In genomic region chr2:134257516-134257915, GRCh38 we compare ENCODE assay signal across 15 cellular contexts. TPM values are rescaled to one million over a fixed set of nuclear protein-coding genes. Genes with fewer than 3 reads are reported as not detected.
DNase-seq lines count a peak whose midpoint lies in the region; ATAC-seq, FAIRE-seq and TF ChIP-seq lines count a peak whose summit lies in the region.
"Had no signal": no experiment of that assay in that cellular context is flagged by ENCODE, and none has a peak within 500 bp of the region (broad histone marks: within the 10 kb centered on the region; RNA-seq: fewer than 3 reads in every experiment).

No MANE protein-coding gene starts in this region.

- no peaks in the 10 kb centered on the region for H3K36me3 ChIP-seq in CD4-positive, alpha-beta memory T cell (ENCODE audit: insufficient read depth, low read length)
- H3K36me3 ChIP-seq in GM12878 (ENCODE audit: control insufficient read depth in 2 of 2, insufficient read depth in 2 of 2, low read length in 1 of 2) (peaks cover 3 to 14% of the 10 kb centered on the region in 2 experiments), neural cell (ENCODE audit: insufficient read depth, low read length) (no peaks in the 10 kb centered on the region)

- BruUV-seq in GM12878 (replicated peaks; lab: Mats Ljungman, UMichigan), result no TSS peak

- H3K9me2 ChIP-seq in neural cell (ENCODE audit: insufficient read depth, low read length), result no peaks in the 10 kb centered on the region

- no peaks in the 10 kb centered on the region for H3K27me3 Mint-ChIP-seq in CD4-positive, alpha-beta memory T cell
- peaks cover 4% of the 10 kb centered on the region for H3K27me3 Mint-ChIP-seq in IgD-negative memory B cell

- intact Hi-C loops in CD4-positive, alpha-beta memory T cell (cut with micrococcal nuclease), result no loop called here
- intact Hi-C loops in GM12878 (cut with micrococcal nuclease; ENCODE audit: unreplicated experiment), result no loop called here

- H3K9me3 Mint-ChIP-seq in CD4-positive, alpha-beta memory T cell, result no peaks in the 10 kb centered on the region
- no peaks in the 10 kb centered on the region for H3K9me3 Mint-ChIP-seq in IgD-negative memory B cell

- FAIRE-seq in GM12878 (lab: Jason Lieb, UNC), result no peak
- FAIRE-seq: HepG2 had no signal

- H3K4me2 ChIP-seq in GM12878 (ENCODE audit: control insufficient read depth, insufficient read depth) (peak overlapping the region; percentile 44; the same call in 1 of the 2 replicates), neural cell (ENCODE audit: low read length) (no peak overlapping the region)

- in situ Hi-C loops in GM12878 (cut with MboI), result no loop called here

- CTCF ChIA-PET in CD4-positive, alpha-beta memory T cell (lab: Charles Lee; ENCODE audit: partially characterized antibody), result interaction anchor here (1.9 to 2.5 kb wide), 4 partner anchors 12 to 154 kb away, joined by 4 to 15 read pairs (median 12); no protein-coding TSS in a partner anchor
- CTCF ChIA-PET in GM12878 (lab: Yijun Ruan, JAX), result interaction anchor here (0.7 to 2.6 kb wide), 3 partner anchors 12 to 154 kb away, joined by 3 to 14 read pairs (median 3); no protein-coding TSS in a partner anchor

- H3K9ac ChIP-seq in GM12878 (ENCODE audit: control insufficient read depth, insufficient read depth, low read length) (no peak overlapping the region), neural cell (ENCODE audit: low read length) (peak overlapping the region; percentile 25)

- SMC1A ChIA-PET in GM12878 (lab: Charles Lee; ENCODE audit: uncharacterized antibody, unreplicated experiment), result interaction anchor here (0.8 to 5.7 kb wide), 3 partner anchors 14 to 26 kb away, joined by 3 to 27 read pairs (median 9); no protein-coding TSS in a partner anchor

- RAD21 ChIA-PET in GM12878 (lab: Charles Lee; ENCODE audit: unreplicated experiment), result no interaction called here

- ATAC-seq in GM12878, result no peak
- no peak for ATAC-seq in GM21528 (IDR thresholded peaks at IDR 0.05; ENCODE audit: low FRiP score, unreplicated experiment)
- ATAC-seq: HepG2 had no signal

- H3K79me2 ChIP-seq in GM12878 (ENCODE audit: control insufficient read depth, insufficient read depth, low read length) (peaks cover 90% of the 10 kb centered on the region), neural cell (replicated peaks; ENCODE audit: insufficient read depth, low read length) (no peaks in the 10 kb centered on the region)

- H3F3A ChIP-seq in neural cell (ENCODE audit: insufficient read depth, low read length, poor library complexity, severe bottlenecking), result no peaks in the 10 kb centered on the region

- H3K4me1 Mint-ChIP-seq in CD4-positive, alpha-beta memory T cell, result peaks cover 75 to 96% (median 86%) of the 10 kb centered on the region in 4 donors
- H3K4me1 Mint-ChIP-seq in IgD-negative memory B cell, result peaks cover 51 to 73% (median 70%) of the 10 kb centered on the region in 3 donors

- no peaks in the 10 kb centered on the region for H4K20me1 ChIP-seq in GM12878 (ENCODE audit: control insufficient read depth, insufficient read depth)
- no peaks in the 10 kb centered on the region for H4K20me1 ChIP-seq in neural cell (ENCODE audit: insufficient read depth)

- no peak overlapping the region for H2AFZ ChIP-seq in GM12878 (ENCODE audit: control insufficient read depth, low read depth, low read length)
- H2AFZ ChIP-seq in neural cell (ENCODE audit: low read depth, low read length), result no peak overlapping the region

- TF ChIP-seq POLR2A in GM12878 (IDR thresholded peaks at IDR 0.05; ENCODE audit: low read depth, low read length), result no peak

- H3K4me1 ChIP-seq in CD4-positive, alpha-beta memory T cell (ENCODE audit: insufficient read depth, low read length), result peaks cover 90% of the 10 kb centered on the region
- peaks cover 80% of the 10 kb centered on the region for H3K4me1 ChIP-seq in GM12878 (ENCODE audit: control insufficient read depth, insufficient read depth, low read length)

- no peak for TF ChIP-seq RAD21 in GM12878 (IDR thresholded peaks at IDR 0.05; ENCODE audit: insufficient read depth, low read depth, low read length)
- TF ChIP-seq RAD21 in neural cell (conservative IDR thresholded peaks at IDR 0.05), result no peak

- no peak overlapping the region for H3K4me3 ChIP-seq in CD4-positive, alpha-beta memory T cell (ENCODE audit: low read length in 2 of 2)
- peak overlapping the region; percentile 8; the same call in 1 of the 2 replicates for H3K4me3 ChIP-seq in GM12878
- no peak overlapping the region for H3K4me3 ChIP-seq in neural cell (ENCODE audit: low read length)

- peaks cover 23 to 25% of the 10 kb centered on the region in 2 donors for H3K36me3 Mint-ChIP-seq in CD4-positive, alpha-beta memory T cell
- peaks cover 13% of the 10 kb centered on the region for H3K36me3 Mint-ChIP-seq in IgD-negative memory B cell

- no peaks in the 10 kb centered on the region for H3K9me3 ChIP-seq in CD4-positive, alpha-beta memory T cell (ENCODE audit: control insufficient read depth in 1 of 2, low read length in 2 of 2)
- no peaks in the 10 kb centered on the region for H3K9me3 ChIP-seq in GM12878 (replicated peaks; ENCODE audit: control insufficient read depth, insufficient read depth, low read length)
- H3K9me3 ChIP-seq in neural cell (ENCODE audit: low read length), result no peaks in the 10 kb centered on the region

- peak overlapping the region in 3 of 8 donors; percentile 42 to 82 (median 76) for H3K4me3 Mint-ChIP-seq in CD4-positive, alpha-beta memory T cell
- H3K4me3 Mint-ChIP-seq in IgD-negative memory B cell, result peak overlapping the region; percentile 78 to 97 (median 91)

- TF ChIP-seq CTCF in GM12878 (IDR thresholded peaks at IDR 0.05 in 2 of 3, conservative IDR thresholded peaks at IDR 0.05 in 1 of 3; ENCODE audit: control insufficient read depth in 2 of 3, extremely low read depth in 1 of 3, insufficient read depth in 1 of 3, low read depth in 3 of 3, low read length in 3 of 3), result no peak
- no peak for TF ChIP-seq CTCF in neural cell (IDR thresholded peaks at IDR 0.05; ENCODE audit: poor library complexity, severe bottlenecking)

- POLR2A ChIA-PET in CD4-positive, alpha-beta memory T cell (lab: Charles Lee; ENCODE audit: partially characterized antibody), result interaction anchor here (0.8 to 2.2 kb wide), 5 partner anchors 32 to 138 kb away, joined by 3 to 11 read pairs (median 4); no protein-coding TSS in a partner anchor
- POLR2A ChIA-PET in GM12878 (lab: Charles Lee), result interaction anchor here (0.6 kb wide), 1 partner anchor 97 kb away, joined by 3 read pairs; no protein-coding TSS in a partner anchor

- peak overlapping the region; percentile 76 to 92 (median 87) for H3K27ac Mint-ChIP-seq in CD4-positive, alpha-beta memory T cell
- H3K27ac Mint-ChIP-seq in IgD-negative memory B cell, result peak overlapping the region; percentile 10 to 59 (median 46)

- TF ChIP-seq EP300 in GM12878 (IDR thresholded peaks at IDR 0.05; ENCODE audit: borderline replicate concordance in 1 of 2, control insufficient read depth in 1 of 2, low read depth in 2 of 2, low read length in 2 of 2) (no peak), neural cell (conservative IDR thresholded peaks at IDR 0.05; ENCODE audit: poor library complexity, severe bottlenecking) (peak; percentile 46)

- H3K27me3 ChIP-seq in CD4-positive, alpha-beta memory T cell (ENCODE audit: insufficient read depth, low read length), result no peaks in the 10 kb centered on the region
- H3K27me3 ChIP-seq in GM12878 (replicated peaks in 1 of 2; ENCODE audit: control insufficient read depth in 2 of 2, insufficient read depth in 2 of 2, low read length in 1 of 2) (no peaks in the 10 kb centered on the region), neural cell (ENCODE audit: insufficient read depth, low read depth, low read length) (no peaks in the 10 kb centered on the region)

- no peak for DNase-seq in CD4-positive, alpha-beta memory T cell
- DNase-seq in GM12878 (ENCODE audit: low read depth, low spot score), result no peak
- no peak for DNase-seq in NCI-H2107 (lab: John Stamatoyannopoulos, UW)
- DNase-seq in putamen (ENCODE audit: low spot score), result no peak
- DNase-seq in GDM1 (lab: John Stamatoyannopoulos, UW), result no peak
- DNase-seq: Calu3, DMS79, Kasumi-1, NCI-H1417 treated with DMSO at 0.1 percent for 48 hours, NCI-H2029, NCI-H510A had no signal

- H3K27ac ChIP-seq in CD4-positive, alpha-beta memory T cell (ENCODE audit: low read depth, low read length), result no peak overlapping the region
- peak overlapping the region; percentile 71; the same call in 1 of the 2 replicates for H3K27ac ChIP-seq in GM12878 (ENCODE audit: control insufficient read depth, insufficient read depth)
- peak overlapping the region; percentile 49 for H3K27ac ChIP-seq in neural cell (ENCODE audit: low read length)

TF ChIP-seq in neural cell, 6 proteins besides CTCF, POLR2A, EP300 and RAD21 (continues in another document):
- TF ChIP-seq POLR2AphosphoS5 (IDR thresholded peaks at IDR 0.05) (peak; percentile 57), TAF1 (IDR thresholded peaks at IDR 0.05; ENCODE audit: low read depth) (no peak)

RNA-seq across cellular contexts. Expression of gene MGAT5, which starts 3.6 kb away (rescaled TPM):
- 10 to 100 TPM; 78.1 to 81.3 TPM for total RNA-seq in CD4-positive, alpha-beta memory T cell
- 10 to 100 TPM in 1 of 2 donors, 1 to 10 TPM in 1; 4.4 to 17.9 TPM for polyA plus RNA-seq in CD4-positive, alpha-beta memory T cell
- polyA plus RNA-seq in IgD-negative memory B cell (14.0 TPM), GM12878 (2011; rRNA removed) (30.1 and 31.5 TPM in 2 replicates), GM12878 (2014; fragmentation: Illumina TruSeq; extraction: Trizol) (55.3 and 58.4 TPM in 2 replicates), GM12878 (2014; fragmentation: Nextera tagmentation; extraction: Ambion mirVana) (1 to 10 TPM; 9.1 to 9.8 TPM), GM12878 (2014; rRNA removed) (40.2 and 40.9 TPM in 2 replicates), GM12878 (2016; fragmentation: Nextera tagmentation; extraction: Ambion mirVana) (1 to 10 TPM; 4.9 to 6.3 TPM), neural cell (40.9 and 42.1 TPM in 2 replicates)
- total RNA-seq in GM12878 (2013; cell fraction: nucleolus; rRNA removed), result 135 and 137 TPM in 2 replicates
- total RNA-seq in GM12878 (2014; rRNA removed) (54.3 and 54.6 TPM in 2 replicates), GM12878 (2014; rRNA removed; fragmentation: Illumina TruSeq; extraction: Trizol) (53.7 and 54.0 TPM in 2 replicates), GM12878 (2021) (104 and 109 TPM in 2 replicates)
- 32.2 TPM for polyA plus RNA-seq in GM12878 (2011; ENCODE audit: low read depth)
- polyA plus RNA-seq in GM12878 (2011; cell fraction: cytosol; rRNA removed), result 34.4 and 35.9 TPM in 2 replicates
- polyA plus RNA-seq in GM12878 (2011; cell fraction: nucleus; rRNA removed), result 27.6 and 27.9 TPM in 2 replicates
- polyA plus RNA-seq in GM12878 (2012), result 33.0 and 39.4 TPM in 2 replicates
- 126 and 130 TPM in 2 replicates for polyA minus RNA-seq in GM12878 (2011; rRNA and poly(A)+ RNA removed)
- 31.1 and 35.7 TPM in 2 replicates for polyA minus RNA-seq in GM12878 (2011; cell fraction: cytosol; rRNA and poly(A)+ RNA removed)
- polyA minus RNA-seq in GM12878 (2011; cell fraction: nucleus; rRNA and poly(A)+ RNA removed), result 117 and 129 TPM in 2 replicates
- 124 and 128 TPM in 2 replicates for polyA minus RNA-seq in neural cell
